Comparison of ENCODE assay signal across 19 cellular contexts in the genomic region with DNA sequence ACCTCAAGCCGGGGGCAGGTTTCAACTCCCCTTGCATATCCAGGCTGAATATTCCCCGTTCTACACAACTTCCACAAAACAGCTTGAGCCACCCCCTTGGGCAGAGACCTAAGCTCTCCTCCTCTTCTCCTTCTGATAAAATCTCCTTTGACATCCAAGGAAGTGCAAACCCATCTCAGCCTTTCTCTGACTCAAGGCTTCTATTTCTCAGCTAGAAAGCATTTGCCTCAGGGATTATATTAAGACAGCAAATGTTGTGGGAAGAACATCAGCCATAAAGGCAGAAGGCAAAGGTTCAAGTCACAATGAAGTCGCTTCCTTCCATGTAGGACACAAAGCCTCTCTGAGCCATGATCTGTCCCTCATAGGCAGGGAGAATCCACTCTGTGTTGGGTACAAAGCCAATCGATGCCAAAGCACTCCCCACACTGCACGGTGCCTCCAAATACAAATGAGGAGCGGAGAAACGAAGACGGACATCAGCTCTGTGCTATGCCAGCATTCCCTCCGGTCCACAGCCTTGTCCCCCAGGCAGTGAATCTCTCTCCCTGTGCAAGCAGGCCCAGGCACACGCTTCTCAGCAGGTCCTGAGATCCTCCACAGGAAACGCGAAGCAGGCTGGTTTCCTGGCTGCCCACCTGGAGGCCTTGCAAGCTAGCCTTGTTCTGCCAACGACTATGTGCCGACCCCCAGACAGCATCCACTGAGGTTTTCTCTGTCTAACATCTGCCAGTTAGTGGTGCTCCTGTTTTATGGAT.
DNase-seq lines count a peak whose midpoint lies in the region; FAIRE-seq and TF ChIP-seq lines count a peak whose summit lies in the region.
"Had no signal": no experiment of that assay in that cellular context is flagged by ENCODE, and none has a peak within 500 bp of the region (broad histone marks: within the 10 kb centered on the region; RNA-seq: fewer than 3 reads in every experiment).

No MANE protein-coding gene starts in this region.

- no peak for TF ChIP-seq EP300 in H1 (IDR thresholded peaks at IDR 0.05; ENCODE audit: borderline replicate concordance in 1 of 2, low read depth in 2 of 2, low read length in 2 of 2)

- H2BK5ac ChIP-seq in H1 (ENCODE audit: low read depth, low read length) = peak overlapping the region; percentile 3; the same call in 1 of the 2 replicates

- H2BK12ac ChIP-seq in H1 (ENCODE audit: low read depth, low read length) = peak overlapping the region; percentile 70; the same call in 1 of the 2 replicates

- no peak overlapping the region; the same call in 1 of the 2 replicates for H2BK15ac ChIP-seq in H1 (ENCODE audit: low read length)

- H4K20me1 ChIP-seq in H1 (replicated peaks in 1 of 2; ENCODE audit: control insufficient read depth in 1 of 2, insufficient read depth in 2 of 2, low read length in 2 of 2) = no peaks in the 10 kb centered on the region

- peak overlapping the region in 1 of 2 experiments; percentile 3; a peak in 1 of 4 replicates for H3K4me2 ChIP-seq in H1 (ENCODE audit: insufficient read depth in 1 of 2, low read depth in 2 of 2, low read length in 2 of 2)

- H2AK5ac ChIP-seq in H1 (ENCODE audit: low read depth, low read length) = no peak overlapping the region

- H3K79me1 ChIP-seq in H1 (ENCODE audit: low read depth, low read length) = no peaks in the 10 kb centered on the region

- DNase-seq in NCI-H1417 (lab: John Stamatoyannopoulos, UW) (peak in 2 of 3 experiments; percentile 11 to 12), NCI-H1417 treated with DMSO at 0.1 percent for 48 hours (lab: John Stamatoyannopoulos, UW) (no peak), NCI-H69 (lab: John Stamatoyannopoulos, UW) (peak; percentile 39), H1 (ENCODE audit: low read depth in 1 of 2, low spot score in 2 of 2) (peak in 1 of 2 experiments; percentile 52), retina (peak; percentile 19), KG1 (lab: John Stamatoyannopoulos, UW) (no peak), DMS 273 (lab: John Stamatoyannopoulos, UW; ENCODE audit: unreplicated experiment) (no peak), spleen (no peak)
- DNase-seq: 8988T; activated T-cell treated with anti-CD3 and anti-CD28 coated beads, Interleukin-2, amount 50 U/mL, for 48 hours; DMS 273 treated with DMSO at 0.1 percent for 48 hours; NCI-H2029; NCI-H446; SJCRH30; upper lobe of left lung had no signal

- no peak overlapping the region for H4K8ac ChIP-seq in H1 (ENCODE audit: extremely low read depth, insufficient read depth, low read length)

- TF ChIP-seq POLR2A in H1 (IDR thresholded peaks at IDR 0.05; ENCODE audit: control extremely low read depth in 1 of 2, low read depth in 2 of 2, low read length in 2 of 2) = no peak
- TF ChIP-seq POLR2A in spleen (IDR thresholded peaks at IDR 0.05) = no peak

- H3K9me3 ChIP-seq in H1 (ENCODE audit: insufficient read depth in 2 of 2, low read depth in 1 of 2, low read length in 1 of 2) (no peaks in the 10 kb centered on the region), spleen (no peaks in the 10 kb centered on the region)
- H3K9me3 ChIP-seq: pancreas, SJCRH30, upper lobe of left lung had no signal

- H3K18ac ChIP-seq in H1 (ENCODE audit: extremely low read depth, low read length) = no peak overlapping the region; the same call in 1 of the 2 replicates

- no peak; a peak in 1 of 4 replicates for TF ChIP-seq RAD21 in H1 (IDR thresholded peaks at IDR 0.05 in 1 of 2, conservative IDR thresholded peaks at IDR 0.05 in 1 of 2; ENCODE audit: low read depth in 2 of 2, low read length in 2 of 2)

- no peak overlapping the region for H2BK120ac ChIP-seq in H1 (replicated peaks; ENCODE audit: low read depth, low read length)

- WGBS in H1 (ENCODE audit: extremely low coverage in 1 of 2, insufficient coverage in 1 of 2, insufficient read length in 1 of 2, insufficient replicate concordance in 2 of 2, low coverage in 1 of 2, low lambda C conversion rate in 2 of 2, missing lambda C conversion rate in 1 of 2), 2 experiments = 73% methylated on average over 14 of the region's 14 CpGs; no CpG with 5 or more reads in 1 of the 2 experiments
- WGBS in spleen, 5 donors = 73 to 78% (median 73%) methylated on average over 14 of the region's 14 CpGs

- H3K9ac ChIP-seq in H1 (replicated peaks in 1 of 4; ENCODE audit: extremely low read depth in 1 of 4, low read depth in 3 of 4, low read length in 3 of 4) = no peak overlapping the region

- H3K79me2 ChIP-seq in H1 (ENCODE audit: control insufficient read depth in 1 of 2, insufficient read depth in 2 of 2, low read length in 2 of 2) = no peaks in the 10 kb centered on the region

- no peak overlapping the region for H4K91ac ChIP-seq in H1 (replicated peaks; ENCODE audit: insufficient read length, low read length)

- POLR2A ChIA-PET in H1 (lab: Charles Lee; ENCODE audit: partially characterized antibody) = no interaction called here

- peak overlapping the region; percentile 98 for H2AFZ ChIP-seq in H1 (ENCODE audit: low read length)

- H3K27ac ChIP-seq in H1 (ENCODE audit: low read depth, low read length) (no peak overlapping the region), spleen (no peak overlapping the region)
- H3K27ac ChIP-seq: coronary artery, pancreas, SJCRH30, upper lobe of left lung had no signal

- no peaks in the 10 kb centered on the region for H3K23me2 ChIP-seq in H1 (ENCODE audit: low read depth, low read length)

- H3K4me1 ChIP-seq in H1 (replicated peaks in 1 of 4; ENCODE audit: control insufficient read depth in 3 of 4, insufficient read depth in 4 of 4, low read length in 3 of 4) (peaks cover 4 to 7% (median 6%) of the 10 kb centered on the region in 4 experiments), spleen (peaks cover 0 to 10% (median 0%) of the 10 kb centered on the region in 6 donors)
- H3K4me1 ChIP-seq: pancreas, upper lobe of left lung had no signal

- peak overlapping the region; percentile 40 for H3K4ac ChIP-seq in H1 (replicated peaks; ENCODE audit: insufficient read length, low read depth, low read length)

- no peak overlapping the region for H3K56ac ChIP-seq in H1 (replicated peaks; ENCODE audit: insufficient read length, low read depth, low read length)

- no peak for FAIRE-seq in H1 (lab: Jason Lieb, UNC)
- FAIRE-seq: GM12878, islet of Langerhans, pancreas had no signal

- intact Hi-C loops in spleen (cut with DNase I; ENCODE audit: low total_unique reads) = no loop called here

- peak overlapping the region; percentile 20 for H3K23ac ChIP-seq in H1 (ENCODE audit: insufficient read length)

- no peak overlapping the region for H4K5ac ChIP-seq in H1 (ENCODE audit: insufficient read length, low read depth, low read length)

- CTCF ChIA-PET in H1 (lab: Charles Lee; ENCODE audit: partially characterized antibody) = no interaction called here

- no peak overlapping the region for H2BK20ac ChIP-seq in H1 (ENCODE audit: low read length)

- no peak overlapping the region for H3K14ac ChIP-seq in H1 (ENCODE audit: insufficient read length)

- H3K36me3 ChIP-seq in H1 (ENCODE audit: control insufficient read depth in 2 of 4, insufficient read depth in 4 of 4, low read length in 3 of 4) = no peaks in the 10 kb centered on the region
- no peaks in the 10 kb centered on the region for H3K36me3 ChIP-seq in spleen
- H3K36me3 ChIP-seq: pancreas, SJCRH30, upper lobe of left lung had no signal

- no peaks in the 10 kb centered on the region for H3K27me3 ChIP-seq in H1 (replicated peaks in 1 of 4; ENCODE audit: control insufficient read depth in 3 of 4, extremely low read depth in 1 of 4, insufficient read depth in 3 of 4, low read length in 3 of 4)
- peaks cover 0 to 10% (median 0%) of the 10 kb centered on the region in 7 donors for H3K27me3 ChIP-seq in spleen (replicated peaks in 1 of 7)
- H3K27me3 ChIP-seq: pancreas, upper lobe of left lung had no signal

- no peak for TF ChIP-seq CTCF in H1 (IDR thresholded peaks at IDR 0.05; ENCODE audit: control extremely low read depth in 1 of 3, insufficient read depth in 1 of 3, low read depth in 1 of 3, low read length in 3 of 3)
- TF ChIP-seq CTCF in spleen (IDR thresholded peaks at IDR 0.05 in 8 of 11, conservative IDR thresholded peaks at IDR 0.05 in 3 of 11) = no peak

- no peak overlapping the region for H3K4me3 ChIP-seq in H1 (ENCODE audit: extremely low read depth in 1 of 4, insufficient read depth in 2 of 4, low read depth in 3 of 4, low read length in 4 of 4)
- no peak overlapping the region for H3K4me3 ChIP-seq in spleen
- H3K4me3 ChIP-seq: coronary artery, GM12878, pancreas, SJCRH30, upper lobe of left lung had no signal

TF ChIP-seq in H1, 55 proteins besides CTCF, POLR2A, EP300 and RAD21:
- TF ChIP-seq CTBP2 (IDR thresholded peaks at IDR 0.05; ENCODE audit: borderline replicate concordance, insufficient read depth, insufficient read length, low read length) (no peak), SRF (IDR thresholded peaks at IDR 0.05; ENCODE audit: low read depth, low read length) (no peak), JUN (IDR thresholded peaks at IDR 0.05; ENCODE audit: low read depth, low read length) (no peak), BACH1 (IDR thresholded peaks at IDR 0.05; ENCODE audit: low read length) (no peak), EGR1 (IDR thresholded peaks at IDR 0.05; ENCODE audit: borderline replicate concordance, low read depth, low read length) (no peak), RNF2 (IDR thresholded peaks at IDR 0.05; ENCODE audit: borderline replicate concordance, low read depth, low read length, missing control alignments, poor library complexity, severe bottlenecking) (no peak), HDAC2 (IDR thresholded peaks at IDR 0.05; ENCODE audit: borderline replicate concordance in 1 of 2, low read depth in 2 of 2, low read length in 2 of 2) (no peak), KDM4A (IDR thresholded peaks at IDR 0.05; ENCODE audit: low read depth, low read length, severe bottlenecking) (no peak), TEAD4 (IDR thresholded peaks at IDR 0.05; ENCODE audit: low read depth, low read length) (no peak), CHD1 (IDR thresholded peaks at IDR 0.05; ENCODE audit: low read depth, low read length) (no peak)
- TF ChIP-seq, protein P1, sequence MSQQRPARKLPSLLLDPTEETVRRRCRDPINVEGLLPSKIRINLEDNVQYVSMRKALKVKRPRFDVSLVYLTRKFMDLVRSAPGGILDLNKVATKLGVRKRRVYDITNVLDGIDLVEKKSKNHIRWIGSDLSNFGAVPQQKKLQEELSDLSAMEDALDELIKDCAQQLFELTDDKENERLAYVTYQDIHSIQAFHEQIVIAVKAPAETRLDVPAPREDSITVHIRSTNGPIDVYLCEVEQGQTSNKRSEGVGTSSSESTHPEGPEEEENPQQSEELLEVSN (IDR thresholded peaks at IDR 0.05) = peak; percentile 49; the same call in 1 of the 2 replicates
- TF ChIP-seq, protein P2, sequence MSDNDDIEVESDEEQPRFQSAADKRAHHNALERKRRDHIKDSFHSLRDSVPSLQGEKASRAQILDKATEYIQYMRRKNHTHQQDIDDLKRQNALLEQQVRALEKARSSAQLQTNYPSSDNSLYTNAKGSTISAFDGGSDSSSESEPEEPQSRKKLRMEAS (IDR thresholded peaks at IDR 0.05) = peak; percentile 75

Comparison
In these comparisons a context has a peak if more than half of its experiments do, and no peak if none do; other contexts are left out.
1. DNase-seq: peak in NCI-H1417 (2 of 3), NCI-H69 (single experiment) and retina (single experiment); none in NCI-H1417 treated with DMSO at 0.1 percent for 48 hours (single experiment), KG1 (single experiment), DMS 273 (single experiment) and spleen (single experiment).